In genomic region chr4:113768952-113769351, GRCh38 we compare ENCODE assay signal across 1 cellular context.
TF ChIP-seq lines count a peak whose summit lies in the region.

No MANE protein-coding gene starts in this region.

TF ChIP-seq in HCT116, 20 proteins besides CTCF, POLR2A, EP300 and RAD21 (continued from another document):
- TF ChIP-seq CEBPB (IDR thresholded peaks at IDR 0.05; ENCODE audit: low read depth), result no peak
